8 cellular contexts compared by ENCODE assay signal in the genomic region with DNA sequence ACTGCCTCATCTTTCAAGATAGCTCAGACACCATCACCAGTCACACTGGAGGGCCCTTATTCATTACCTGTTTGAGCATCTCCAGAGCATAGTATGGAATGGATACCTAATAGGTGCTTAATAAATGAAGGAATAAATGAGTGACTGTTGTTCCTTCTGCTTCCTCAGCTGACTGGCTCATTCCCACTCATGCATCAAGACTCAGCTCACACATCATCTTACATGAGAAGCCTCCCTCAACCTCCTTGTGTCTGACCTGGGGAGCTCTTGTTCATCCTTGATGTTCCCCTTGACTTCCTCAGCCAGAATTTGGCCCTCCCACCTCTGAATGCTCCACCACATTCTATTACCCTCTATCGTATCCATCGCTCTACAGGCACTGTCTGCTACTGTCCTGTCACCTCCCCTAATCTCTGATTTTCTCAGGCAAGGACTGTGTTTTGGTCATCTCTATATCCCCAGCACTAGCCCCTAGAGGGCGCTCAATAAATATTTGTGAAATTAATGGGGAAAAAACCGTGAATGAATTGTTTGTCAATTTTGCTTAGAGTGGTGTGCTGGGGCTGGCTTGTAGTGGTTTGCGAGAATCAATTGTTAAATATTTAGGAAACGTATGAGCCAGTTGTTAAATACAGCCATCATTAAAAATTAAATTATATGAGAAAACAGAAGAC.
DNase-seq lines count a peak whose midpoint lies in the region; FAIRE-seq and TF ChIP-seq lines count a peak whose summit lies in the region.

No MANE protein-coding gene starts in this region.

- DNase-seq in NCI-H1417 (lab: John Stamatoyannopoulos, UW) (peak; percentile 20 to 68 (median 46)), NCI-H1417 treated with DMSO at 0.1 percent for 48 hours (lab: John Stamatoyannopoulos, UW) (no peak), HFF-Myc (ENCODE audit: extremely low read depth, low read depth) (no peak), SK-MEL-5 (ENCODE audit: low read depth, low spot score) (peak; percentile 60), cardiac fibroblast (ENCODE audit: low read depth in 2 of 2) (peak; percentile 33 to 39), lung microvascular endothelial cell (ENCODE audit: low read depth in 2 of 2) (peak; percentile 34 to 55), urothelium cell line (ENCODE audit: low spot score) (peak; percentile 35), NCI-H774 (lab: John Stamatoyannopoulos, UW) (no peak)

- no peak for FAIRE-seq in urothelium cell line (lab: Jason Lieb, UNC)

- in situ Hi-C loops in SK-MEL-5 (cut with HindIII; ENCODE audit: low pct_unique_long_range_greater_than_20kb, low sequenced_read_pairs) = no loop called here

- H3K4me3 ChIP-seq in HFF-Myc (replicated peaks; ENCODE audit: low read depth, low read length) (no peak overlapping the region), cardiac fibroblast (replicated peaks in 1 of 2; ENCODE audit: low read depth in 2 of 2, low read length in 2 of 2) (no peak overlapping the region)

- peak; percentile 57 for TF ChIP-seq CTCF in HFF-Myc (IDR thresholded peaks at IDR 0.05; ENCODE audit: low read depth, low read length, missing control alignments)
- peak; percentile 54 for TF ChIP-seq CTCF in cardiac fibroblast (IDR thresholded peaks at IDR 0.05; ENCODE audit: low read depth, low read length)

Comparison
In these comparisons a context has a peak if more than half of its experiments do, and no peak if none do; other contexts are left out.
1. DNase-seq: peak in NCI-H1417 (3 of 3), SK-MEL-5 (single experiment), cardiac fibroblast (2 of 2), lung microvascular endothelial cell (2 of 2) and urothelium cell line (single experiment); none in NCI-H1417 treated with DMSO at 0.1 percent for 48 hours (single experiment), HFF-Myc (single experiment) and NCI-H774 (single experiment).